ENCODE assay signal across 9 cellular contexts in the genomic region with DNA sequence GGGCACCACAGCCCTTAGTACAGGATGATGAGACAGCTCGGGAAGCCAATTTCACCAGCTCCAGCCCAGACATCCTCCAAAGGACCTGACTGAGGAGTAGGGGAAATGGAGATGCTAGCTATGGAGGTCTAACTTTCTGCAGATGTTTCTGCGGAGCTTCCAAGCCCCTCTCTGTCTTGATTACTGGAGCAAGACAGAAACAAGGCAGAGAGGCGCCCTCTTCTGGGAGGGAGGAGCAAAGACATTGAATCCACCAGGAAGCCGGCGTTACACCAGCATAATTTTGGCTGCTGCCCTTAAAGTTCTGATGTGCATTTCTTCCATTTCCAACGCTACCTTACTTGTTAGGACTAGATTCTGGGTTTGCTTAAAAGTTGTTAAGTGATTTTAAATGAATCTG.
DNase-seq lines count a peak whose midpoint lies in the region; ATAC-seq and TF ChIP-seq lines count a peak whose summit lies in the region.
"Had no signal": no experiment of that assay in that cellular context is flagged by ENCODE, and none has a peak within 500 bp of the region (broad histone marks: within the 10 kb centered on the region; RNA-seq: fewer than 3 reads in every experiment).

No MANE protein-coding gene starts in this region.

- H3K36me3 ChIP-seq in SK-N-SH (replicated peaks in 1 of 2; ENCODE audit: control insufficient read depth in 1 of 2, insufficient read depth in 2 of 2, low read length in 1 of 2): no peaks in the 10 kb centered on the region
- H3K36me3 ChIP-seq in kidney epithelial cell (ENCODE audit: control insufficient read depth, insufficient read depth, low read length): no peaks in the 10 kb centered on the region

- DNase-seq in EL: peak; percentile 36
- DNase-seq in HL-60 (ENCODE audit: low read depth in 1 of 2, low spot score in 1 of 2): peak in 1 of 2 experiments; percentile 29
- DNase-seq in SK-N-SH: peak; percentile 51
- no peak for DNase-seq in kidney epithelial cell (ENCODE audit: low read depth)
- no peak for DNase-seq in kidney glomerular epithelial cell (lab: John Stamatoyannopoulos, UW)
- no peak for DNase-seq in T-cell
- no peak for DNase-seq in stimulated activated CD8-positive, alpha-beta memory T cell treated with anti-CD3 and anti-CD28 coated beads, Interleukin-4, amount 100 ng/mL, for 48 hours

- H3K79me2 ChIP-seq in SK-N-SH (ENCODE audit: insufficient read depth): no peaks in the 10 kb centered on the region

- peaks cover 3% of the 10 kb centered on the region; the same call in 1 of the 2 replicates for H4K20me1 ChIP-seq in SK-N-SH (ENCODE audit: insufficient read depth)

- H3K36me3 Mint-ChIP-seq in T-cell: no peaks in the 10 kb centered on the region

- no peak overlapping the region for H2AFZ ChIP-seq in SK-N-SH (ENCODE audit: low read depth)

- no peaks in the 10 kb centered on the region for H3F3A ChIP-seq in SK-N-SH (replicated peaks; ENCODE audit: insufficient read depth)

- H3K4me1 Mint-ChIP-seq in T-cell: peaks cover 20 to 22% (median 21%) of the 10 kb centered on the region in 3 donors

- no peak overlapping the region for H3K4me3 Mint-ChIP-seq in T-cell
- H3K4me3 Mint-ChIP-seq: central memory CD8-positive, alpha-beta T cell had no signal

- H3K4me1 ChIP-seq in SK-N-SH (ENCODE audit: control insufficient read depth in 1 of 2, insufficient read depth in 2 of 2, low read depth in 1 of 2, low read length in 1 of 2): peaks cover 16 to 24% of the 10 kb centered on the region in 2 experiments; a peak in 3 of 4 replicates

- no peaks in the 10 kb centered on the region for H3K9me3 ChIP-seq in SK-N-SH

- ATAC-seq in GM21526 (IDR thresholded peaks at IDR 0.05; ENCODE audit: low FRiP score, unreplicated experiment) (no peak), T-cell (replicated peaks in 1 of 4) (no peak)

- no peak overlapping the region for H3K27ac ChIP-seq in HL-60 (replicated peaks)
- H3K27ac ChIP-seq in SK-N-SH (ENCODE audit: low read depth in 2 of 2, low read length in 1 of 2): no peak overlapping the region

- POLR2A ChIA-PET in SK-N-SH (lab: Yijun Ruan, JAX): no interaction called here
- POLR2A ChIA-PET in T-cell (lab: Charles Lee): no interaction called here

- TF ChIP-seq RAD21 in SK-N-SH (IDR thresholded peaks at IDR 0.05; ENCODE audit: low read length): peak; percentile 47

- no peaks in the 10 kb centered on the region for H3K9me3 Mint-ChIP-seq in T-cell
- H3K9me3 Mint-ChIP-seq: central memory CD8-positive, alpha-beta T cell had no signal

- H3K9ac ChIP-seq in SK-N-SH: no peak overlapping the region

- CTCF ChIA-PET in SK-N-SH (lab: Yijun Ruan, JAX): interaction anchor here (0.8 to 4.6 kb wide), 26 partner anchors 9 to 278 kb away, joined by 3 to 28 read pairs (median 5); no protein-coding TSS in a partner anchor
- CTCF ChIA-PET in T-cell (lab: Charles Lee): interaction anchor here in 1 of 2 donors (1.0 kb wide), 1 partner anchor 69 kb away, joined by 3 read pairs; no protein-coding TSS in a partner anchor

- H3K27me3 Mint-ChIP-seq in T-cell: peaks cover 86 to 92% of the 10 kb centered on the region in 2 donors

- H3K27me3 ChIP-seq in HL-60 (ENCODE audit: insufficient read depth, poor library complexity, severe bottlenecking): peaks cover 78% of the 10 kb centered on the region
- peaks cover 53% of the 10 kb centered on the region for H3K27me3 ChIP-seq in SK-N-SH (ENCODE audit: insufficient read depth)
- H3K27me3 ChIP-seq in kidney epithelial cell (ENCODE audit: control insufficient read depth, insufficient read depth, low read length): peaks cover 74% of the 10 kb centered on the region

- H3K4me2 ChIP-seq in SK-N-SH: no peak overlapping the region

- no peak overlapping the region for H3K4me3 ChIP-seq in HL-60 (replicated peaks; ENCODE audit: insufficient read depth, low read length)
- no peak overlapping the region; a peak in 1 of 4 replicates for H3K4me3 ChIP-seq in SK-N-SH (ENCODE audit: low read depth in 2 of 2, low read length in 1 of 2)
- H3K4me3 ChIP-seq in kidney epithelial cell (ENCODE audit: low read depth, low read length): no peak overlapping the region

- TF ChIP-seq CTCF in HL-60 (IDR thresholded peaks at IDR 0.05; ENCODE audit: insufficient read depth, low read length) (peak; percentile 84), SK-N-SH (IDR thresholded peaks at IDR 0.05) (peak; percentile 61), kidney epithelial cell (IDR thresholded peaks at IDR 0.05; ENCODE audit: insufficient read depth, low read length, poor library complexity, severe bottlenecking) (peak; percentile 48)

- no peaks in the 10 kb centered on the region for H3K9me2 ChIP-seq in SK-N-SH

- no peak for TF ChIP-seq EP300 in SK-N-SH (IDR thresholded peaks at IDR 0.05; ENCODE audit: borderline replicate concordance in 1 of 2, low read depth in 1 of 2, low read length in 1 of 2)

- WGBS in SK-N-SH (ENCODE audit: low lambda C conversion rate): 22% methylated on average over 6 of the region's 6 CpGs

- H3K27ac Mint-ChIP-seq in T-cell: no peak overlapping the region

TF ChIP-seq in SK-N-SH, 30 proteins besides CTCF, POLR2A, EP300 and RAD21:
- TF ChIP-seq SMC3 (IDR thresholded peaks at IDR 0.05; ENCODE audit: low read depth, low read length) (peak; percentile 21; the same call in 1 of the 2 replicates), GATA2 (CRISPR knock-in tag; IDR thresholded peaks at IDR 0.05) (no peak), JUND (IDR thresholded peaks at IDR 0.05) (no peak), MAX (IDR thresholded peaks at IDR 0.05; ENCODE audit: low read depth) (no peak), PBX3 (IDR thresholded peaks at IDR 0.05) (no peak)
TF ChIP-seq in SK-N-SH: peak in this region for 1.

Comparison
In these comparisons a context has a peak if more than half of its experiments do, and no peak if none do; other contexts are left out.
1. DNase-seq: peak in EL (single experiment) and SK-N-SH (single experiment); none in kidney epithelial cell (single experiment), kidney glomerular epithelial cell (single experiment), T-cell (0 of 34) and stimulated activated CD8-positive, alpha-beta memory T cell treated with anti-CD3 and anti-CD28 coated beads, Interleukin-4, amount 100 ng/mL, for 48 hours (single experiment).
2. Peak in every context shown above with its lines, with median percentiles within 50 percentile points of each other: CTCF ChIP-seq.